ENCODE assay signal across 20 cellular contexts in genomic region chr10:25177754-25178135, GRCh38. TPM values are rescaled to one million over a fixed set of nuclear protein-coding genes. Genes with fewer than 3 reads are reported as not detected.
DNase-seq lines count a peak whose midpoint lies in the region; ATAC-seq and TF ChIP-seq lines count a peak whose summit lies in the region.
"Had no signal": no experiment of that assay in that cellular context is flagged by ENCODE, and none has a peak within 500 bp of the region (broad histone marks: within the 10 kb centered on the region; RNA-seq: fewer than 3 reads in every experiment).

No MANE protein-coding gene starts in this region.

- no peaks in the 10 kb centered on the region for H3K36me3 Mint-ChIP-seq in neural crest cell (ENCODE audit: low read depth)

- H3K27ac Mint-ChIP-seq in neural crest cell (ENCODE audit: unreplicated experiment), result no peak overlapping the region
- H3K27ac Mint-ChIP-seq: CD8-positive, alpha-beta memory T cell had no signal

- peak overlapping the region; percentile 78 for H3K4me3 Mint-ChIP-seq in neural crest cell
- H3K4me3 Mint-ChIP-seq: CD8-positive, alpha-beta memory T cell had no signal

- H3K9me3 Mint-ChIP-seq in neural crest cell, result no peaks in the 10 kb centered on the region

- TF ChIP-seq CTCF in BE2C (IDR thresholded peaks at IDR 0.05; ENCODE audit: low read depth, low read length) (no peak), neural crest cell (conservative IDR thresholded peaks at IDR 0.05) (no peak)

- ATAC-seq in GM21786 (IDR thresholded peaks at IDR 0.05; ENCODE audit: unreplicated experiment), result no peak
- ATAC-seq in HG02885 (IDR thresholded peaks at IDR 0.05; ENCODE audit: poor library complexity, unreplicated experiment), result no peak

- H3K27me3 ChIP-seq in BE2C (peaks cover 43% of the 10 kb centered on the region), endocrine pancreas (ENCODE audit: control insufficient read depth, insufficient read depth, low read length) (no peaks in the 10 kb centered on the region)

- peaks cover 85% of the 10 kb centered on the region for H3K27me3 Mint-ChIP-seq in neural crest cell (ENCODE audit: low read depth)

- no peaks in the 10 kb centered on the region; the same call in 1 of the 2 replicates for H3K4me1 ChIP-seq in BE2C
- no peaks in the 10 kb centered on the region for H3K4me1 ChIP-seq in endocrine pancreas (ENCODE audit: control insufficient read depth, insufficient read depth, low read length)

- peaks cover 11% of the 10 kb centered on the region for H3K4me1 Mint-ChIP-seq in neural crest cell

- DNase-seq in BE2C (no peak), NCI-H82 treated with DMSO at 0.1 percent for 48 hours (lab: John Stamatoyannopoulos, UW; ENCODE audit: unreplicated experiment) (peak; percentile 82), neural crest cell (ENCODE audit: low read depth, low spot score) (no peak), DMS153 treated with DMSO at 0.1 percent for 48 hours (lab: John Stamatoyannopoulos, UW; ENCODE audit: unreplicated experiment) (no peak)
- no peak for DNase-seq in activated effector memory CD4-positive, alpha-beta T cell treated with Interleukin-2 at 50 U/mL for 16 hours
- DNase-seq: 8988T; AML-193; CD8-positive, alpha-beta memory T cell; DMS79; Karpas-422; NCI-H1417 treated with DMSO at 0.1 percent for 48 hours; NCI-H187; NCI-H2107; Right ventricle myocardium superior; SW 1271 had no signal

- H3K4me3 ChIP-seq in BE2C (ENCODE audit: low read depth, low read length) (peak overlapping the region; percentile 71), endocrine pancreas (ENCODE audit: control insufficient read depth, insufficient read depth, low read length) (peak overlapping the region; percentile 74)

- H3K36me3 ChIP-seq in BE2C, result no peaks in the 10 kb centered on the region
- no peaks in the 10 kb centered on the region for H3K36me3 ChIP-seq in endocrine pancreas (ENCODE audit: control insufficient read depth, insufficient read depth, low read length)

- H3K9me3 ChIP-seq in BE2C, result no peaks in the 10 kb centered on the region
- H3K9me3 ChIP-seq in endocrine pancreas (ENCODE audit: control insufficient read depth, low read length), result no peaks in the 10 kb centered on the region

- H3K9ac ChIP-seq in endocrine pancreas (ENCODE audit: control insufficient read depth, insufficient read depth, low read length), result no peak overlapping the region

RNA-seq across cellular contexts. Expression of gene GPR158, which starts 2.9 kb away (rescaled TPM):
- 3.9 TPM for polyA plus RNA-seq in BE2C (2012; ENCODE audit: insufficient read depth, insufficient read length, low read depth)
- total RNA-seq in neural crest cell, result 0.20 and 0.26 TPM in 2 replicates
- total RNA-seq: CD8-positive, alpha-beta memory T cell; MCF 10A; Right ventricle myocardium superior had no signal
- polyA plus RNA-seq: AG04450; CD8-positive, alpha-beta memory T cell had no signal
